8 cellular contexts compared by ENCODE assay signal in genomic region chr5:151742870-151743294, GRCh38. TPM values are rescaled to one million over a fixed set of nuclear protein-coding genes. Genes with fewer than 3 reads are reported as not detected.
DNase-seq lines count a peak whose midpoint lies in the region; ATAC-seq and TF ChIP-seq lines count a peak whose summit lies in the region.

No MANE protein-coding gene starts in this region.

- POLR2A ChIA-PET in GM10248 (lab: Yijun Ruan, JAX), result no interaction called here

- peak; percentile 38 for TF ChIP-seq CTCF in GM10248 (IDR thresholded peaks at IDR 0.05; ENCODE audit: control extremely low read depth, extremely low read depth, low read depth, missing control alignments)
- peak; percentile 21 for TF ChIP-seq CTCF in NB4 (IDR thresholded peaks at IDR 0.05; ENCODE audit: low read depth, low read length)
- peak; percentile 72 to 79 for TF ChIP-seq CTCF in mammary epithelial cell (conservative IDR thresholded peaks at IDR 0.05 in 1 of 2, IDR thresholded peaks at IDR 0.05 in 1 of 2; ENCODE audit: extremely low read depth in 1 of 2, insufficient read depth in 1 of 2, low read depth in 1 of 2, low read length in 2 of 2)
- TF ChIP-seq CTCF in uterus (IDR thresholded peaks at IDR 0.05), result peak; percentile 66 to 86 (median 74)

- dilution Hi-C loops in mammary epithelial cell (cut with HindIII; ENCODE audit: low sequenced_read_pairs), result loop anchor here (5.0 to 25.0 kb wide), 2 partner anchors 76 to 181 kb away; no protein-coding TSS in a partner anchor

- no peaks in the 10 kb centered on the region for H3K9me3 ChIP-seq in mammary epithelial cell (replicated peaks; ENCODE audit: insufficient read depth, low read length)
- no peaks in the 10 kb centered on the region for H3K9me3 ChIP-seq in uterus

- peak; percentile 81 for ATAC-seq in left colon
- ATAC-seq in GM18498 (IDR thresholded peaks at IDR 0.05; ENCODE audit: unreplicated experiment), result no peak
- ATAC-seq in GM19455 (IDR thresholded peaks at IDR 0.05; ENCODE audit: unreplicated experiment), result no peak

- H2AFZ ChIP-seq in mammary epithelial cell (ENCODE audit: low read depth, low read length), result no peak overlapping the region

- H4K20me1 ChIP-seq in mammary epithelial cell (ENCODE audit: insufficient read depth, low read length), result no peaks in the 10 kb centered on the region

- DNase-seq in GM10248 (ENCODE audit: extremely low spot score), result no peak
- peak; percentile 39 for DNase-seq in NB4 (ENCODE audit: low read depth)
- peak; percentile 58 for DNase-seq in mammary epithelial cell
- DNase-seq in left colon, result peak in 1 of 2 donors; percentile 30
- peak; percentile 67 to 71 for DNase-seq in uterus
- DNase-seq in T-helper 9 cell, result no peak

- WGBS in mammary epithelial cell (ENCODE audit: low coverage, missing lambda C conversion rate), result 46% methylated on average over 7 of the region's 7 CpGs

- in situ Hi-C loops in mammary epithelial cell (cut with MboI; ENCODE audit: low sequenced_read_pairs in 2 of 2), result loop anchor here (5.0 to 10.0 kb wide), 3 partner anchors 81 to 298 kb away; partner anchors contain the start of gene SLC36A1 (in 1 of the 2)

- CTCF ChIA-PET in GM10248 (lab: Yijun Ruan, JAX) (interaction anchor here (1.4 to 13.0 kb wide), 9 partner anchors 8 to 295 kb away, joined by 4 to 363 read pairs (median 17); partner anchors contain the start of genes G3BP1 and SLC36A1), mammary epithelial cell (lab: Charles Lee; ENCODE audit: low non-redundant PET) (no interaction called here)

- H3K79me2 ChIP-seq in mammary epithelial cell (ENCODE audit: insufficient read depth, low read length), result peaks cover 2% of the 10 kb centered on the region

- H3K4me2 ChIP-seq in mammary epithelial cell (ENCODE audit: insufficient read depth, low read depth, low read length), result no peak overlapping the region

- intact Hi-C loops in mammary epithelial cell (cut with micrococcal nuclease) (loop anchor here (5.0 to 10.0 kb wide), 2 partner anchors 218 to 426 kb away; no protein-coding TSS in a partner anchor), left colon (cut with DNase I, micrococcal nuclease) (no loop called here), uterus (cut with DNase I; ENCODE audit: low total_unique reads) (loop anchor here (10.0 kb wide), 1 partner anchor 298 kb away; the partner anchor contains the start of gene SLC36A1)

- peaks cover 2% of the 10 kb centered on the region for H3K36me3 ChIP-seq in mammary epithelial cell (ENCODE audit: insufficient read depth, low read length)
- H3K36me3 ChIP-seq in uterus, result no peaks in the 10 kb centered on the region

- BruUV-seq in mammary epithelial cell (replicated peaks; lab: Mats Ljungman, UMichigan), result no TSS peak

- H3K4me3 ChIP-seq in NB4 (ENCODE audit: low read depth, low read length) (no peak overlapping the region), mammary epithelial cell (replicated peaks in 1 of 3; ENCODE audit: insufficient read depth in 1 of 3, low read depth in 2 of 3, low read length in 3 of 3) (no peak overlapping the region), uterus (no peak overlapping the region)

- H3K27me3 ChIP-seq in mammary epithelial cell (ENCODE audit: insufficient read depth, low read length) (no peaks in the 10 kb centered on the region), uterus (no peaks in the 10 kb centered on the region)

- H3K4me1 ChIP-seq in mammary epithelial cell (ENCODE audit: insufficient read depth, low read length) (peaks cover 70% of the 10 kb centered on the region), uterus (peaks cover 4 to 12% of the 10 kb centered on the region in 2 donors)

- H3K27ac ChIP-seq in mammary epithelial cell (ENCODE audit: insufficient read depth, low read depth, low read length), result peak overlapping the region; percentile 81
- H3K27ac ChIP-seq in uterus, result peak overlapping the region; percentile 84 to 93

- TF ChIP-seq POLR2A in NB4 (IDR thresholded peaks at IDR 0.05; ENCODE audit: extremely low read depth, insufficient read length) (no peak), uterus (IDR thresholded peaks at IDR 0.05) (no peak)

- H3K9ac ChIP-seq in mammary epithelial cell (ENCODE audit: insufficient read depth, low read length), result no peak overlapping the region

RNA-seq across cellular contexts. Expression of gene ATOX1, which starts 15.5 kb away (rescaled TPM):
- total RNA-seq in mammary epithelial cell, result 10 to 100 TPM; 27.0 to 89.2 TPM
- 310 TPM for polyA plus RNA-seq in mammary epithelial cell
- 53.9 TPM for polyA minus RNA-seq in mammary epithelial cell
- 10 to 100 TPM; 48.7 to 49.2 TPM for total RNA-seq in left colon
- 10 to 100 TPM in 3 of 4 donors, 1 to 10 TPM in 1; 2.6 to 99.7 (median 47.6) TPM for total RNA-seq in uterus

RNA-seq across cellular contexts. Expression of gene G3BP1, which starts 28.9 kb away (rescaled TPM):
- total RNA-seq in mammary epithelial cell (100 to 1,000 TPM; 193 to 252 TPM), left colon (100 to 1,000 TPM; 116 to 141 TPM), uterus (100 to 1,000 TPM in 3 of 4 donors, 10 to 100 TPM in 1; 72.1 to 240 (median 168) TPM)
- 82.5 TPM for polyA plus RNA-seq in mammary epithelial cell
- polyA minus RNA-seq in mammary epithelial cell, result 346 TPM

RNA-seq across cellular contexts. Expression of gene SPARC, which starts 56.2 kb away (rescaled TPM):
- total RNA-seq in mammary epithelial cell (100 to 1,000 TPM; 222 to 382 TPM), left colon (100 to 1,000 TPM in 1 of 2 donors, 10 to 100 TPM in 1; 91.3 to 178 TPM), uterus (1,000 to 10,000 TPM in 1 of 4 donors, 100 to 1,000 TPM in 3; 341 to 2,293 (median 751) TPM)
- polyA plus RNA-seq in mammary epithelial cell, result 585 TPM
- polyA minus RNA-seq in mammary epithelial cell, result 590 TPM

Comparison
In these comparisons a context has a peak if more than half of its experiments do, and no peak if none do; other contexts are left out.
1. DNase-seq: peak in NB4 (single experiment), mammary epithelial cell (single experiment) and uterus (2 of 2); none in GM10248 (single experiment) and T-helper 9 cell (single experiment).
2. CTCF ChIP-seq: peak in every context shown above with its lines; median percentile 76 in mammary epithelial cell; 74 in uterus; 38 in GM10248; 21 in NB4.
3. intact Hi-C loops: an anchor here in mammary epithelial cell (5.0 to 10.0 kb wide) and uterus (10.0 kb wide); none called in left colon.